ENCODE assay signal across 17 cellular contexts in the genomic region with DNA sequence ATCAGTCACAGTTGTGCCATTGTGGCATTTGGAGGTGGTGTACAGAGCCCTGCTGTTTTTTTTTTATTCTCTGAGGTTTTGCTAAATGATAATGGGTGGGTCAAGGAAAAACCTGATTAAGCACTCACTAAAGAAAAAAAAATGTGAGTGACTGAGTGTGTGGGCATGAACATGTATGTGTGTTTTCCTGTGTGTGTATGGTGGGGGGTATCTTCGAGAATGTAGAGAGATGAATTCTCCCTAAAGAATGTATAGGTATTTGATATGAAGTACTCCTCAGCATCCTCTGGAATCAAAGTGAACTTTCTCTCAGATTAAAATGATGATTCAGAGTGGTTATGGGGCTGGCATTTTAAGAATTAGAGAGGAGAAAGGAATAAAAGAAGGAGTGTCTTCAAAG. TPM values are rescaled to one million over a fixed set of nuclear protein-coding genes. Genes with fewer than 3 reads are reported as not detected.
A peak's percentile ranks its signal among the peaks of the same experiment; 100 is the strongest.
DNase-seq lines count a peak whose midpoint lies in the region; ATAC-seq and TF ChIP-seq lines count a peak whose summit lies in the region.
"Had no signal": no experiment of that assay in that cellular context is flagged by ENCODE, and none has a peak within 500 bp of the region (broad histone marks: within the 10 kb centered on the region; RNA-seq: fewer than 3 reads in every experiment).

No MANE protein-coding gene starts in this region.

- no peaks in the 10 kb centered on the region for H3K9me3 Mint-ChIP-seq in activated naive CD8-positive, alpha-beta T cell treated with anti-CD3 and anti-CD28 coated beads for 36 hours
- H3K9me3 Mint-ChIP-seq: H9 had no signal

- H3K4me3 Mint-ChIP-seq in activated naive CD8-positive, alpha-beta T cell treated with anti-CD3 and anti-CD28 coated beads for 36 hours = no peak overlapping the region
- H3K4me3 Mint-ChIP-seq: H9 had no signal

- peaks cover 63% of the 10 kb centered on the region for H3K4me1 Mint-ChIP-seq in activated naive CD8-positive, alpha-beta T cell treated with anti-CD3 and anti-CD28 coated beads for 36 hours

- peak overlapping the region; percentile 61 for H2AFZ ChIP-seq in ACC112 (ENCODE audit: low read length, unreplicated experiment)

- no peak for TF ChIP-seq CTCF in HL-60 (IDR thresholded peaks at IDR 0.05; ENCODE audit: insufficient read depth, low read length)

- no peaks in the 10 kb centered on the region for H3K27me3 Mint-ChIP-seq in activated naive CD8-positive, alpha-beta T cell treated with anti-CD3 and anti-CD28 coated beads for 36 hours

- peaks cover 3% of the 10 kb centered on the region for H3K36me3 Mint-ChIP-seq in activated naive CD8-positive, alpha-beta T cell treated with anti-CD3 and anti-CD28 coated beads for 36 hours

- H3K4me1 ChIP-seq in ACC112 (ENCODE audit: control insufficient read depth, insufficient read depth, low read length, unreplicated experiment) = peaks cover 32% of the 10 kb centered on the region

- no peak overlapping the region for H3K4me3 ChIP-seq in ACC112 (ENCODE audit: low read depth, low read length)
- no peak overlapping the region for H3K4me3 ChIP-seq in HL-60 (replicated peaks; ENCODE audit: insufficient read depth, low read length)
- H3K4me3 ChIP-seq: esophagus muscularis mucosa, lower lobe of right lung had no signal

- H3K36me3 ChIP-seq in ACC112 (ENCODE audit: insufficient read depth, low read length) = no peaks in the 10 kb centered on the region
- H3K36me3 ChIP-seq: esophagus muscularis mucosa, lower lobe of right lung had no signal

- H3K27ac Mint-ChIP-seq in activated naive CD8-positive, alpha-beta T cell treated with anti-CD3 and anti-CD28 coated beads for 36 hours = peak overlapping the region; percentile 76
- H3K27ac Mint-ChIP-seq: H9 had no signal

- ATAC-seq in HG03342 (IDR thresholded peaks at IDR 0.05; ENCODE audit: unreplicated experiment) (no peak), GM18868 (IDR thresholded peaks at IDR 0.05; ENCODE audit: unreplicated experiment) (no peak)
- ATAC-seq: Right ventricle myocardium inferior had no signal

- H3K79me2 ChIP-seq in ACC112 (ENCODE audit: control insufficient read depth, insufficient read depth, low read length, unreplicated experiment) = no peaks in the 10 kb centered on the region

- H3K27me3 ChIP-seq in ACC112 (ENCODE audit: insufficient read depth, low read length) (no peaks in the 10 kb centered on the region), HL-60 (ENCODE audit: insufficient read depth, poor library complexity, severe bottlenecking) (no peaks in the 10 kb centered on the region)
- H3K27me3 ChIP-seq: esophagus muscularis mucosa had no signal

- H3K27ac ChIP-seq in ACC112 (ENCODE audit: low read depth, low read length) (peak overlapping the region; percentile 90), HL-60 (replicated peaks) (peak overlapping the region; percentile 53; the same call in 1 of the 2 replicates)
- H3K27ac ChIP-seq: esophagus muscularis mucosa, lower lobe of right lung had no signal

- no peak for DNase-seq in HL-60 (ENCODE audit: low read depth in 1 of 2, low spot score in 1 of 2)
- no peak for DNase-seq in activated naive CD8-positive, alpha-beta T cell treated with anti-CD3 and anti-CD28 coated beads for 36 hours
- DNase-seq in kidney tubule cell (ENCODE audit: low spot score) = peak; percentile 24
- no peak for DNase-seq in SW 1271 (lab: John Stamatoyannopoulos, UW)
- DNase-seq in NCI-H2171 (lab: John Stamatoyannopoulos, UW) = no peak
- DNase-seq: H9; hypothalamus; lower lobe of right lung; NCI-H1092; NCI-H526 treated with DMSO at 0.1 percent for 48 hours; occipital lobe; stimulated activated CD4-positive, alpha-beta T cell treated with anti-CD3 and anti-CD28 coated beads, Interleukin-15, amount 100 ng/mL, for 24 hours had no signal

RNA-seq across cellular contexts. Expression of gene S1PR1, which starts 23.7 kb away (rescaled TPM):
- 10 to 100 TPM; 72.6 to 75.9 TPM for total RNA-seq in activated naive CD8-positive, alpha-beta T cell treated with anti-CD3 and anti-CD28 coated beads for 36 hours
